Comparison of ENCODE assay signal across 14 cellular contexts in genomic region chr7:27263781-27264180, GRCh38. TPM values are rescaled to one million over a fixed set of nuclear protein-coding genes. Genes with fewer than 3 reads are reported as not detected.
DNase-seq lines count a peak whose midpoint lies in the region; ATAC-seq, FAIRE-seq and TF ChIP-seq lines count a peak whose summit lies in the region.
"Had no signal": no experiment of that assay in that cellular context is flagged by ENCODE, and none has a peak within 500 bp of the region (broad histone marks: within the 10 kb centered on the region; RNA-seq: fewer than 3 reads in every experiment).

No MANE protein-coding gene starts in this region.

- FAIRE-seq in bronchial epithelial cell (lab: Jason Lieb, UNC) = no peak
- FAIRE-seq: A549 had no signal

- H3K27me3 Mint-ChIP-seq in Caco-2 (ENCODE audit: insufficient read depth, unreplicated experiment) = no peaks in the 10 kb centered on the region

- no peaks in the 10 kb centered on the region for H3K27me3 ChIP-seq in Caco-2 (replicated peaks; ENCODE audit: control insufficient read depth, insufficient read depth, low read length)
- no peaks in the 10 kb centered on the region for H3K27me3 ChIP-seq in bronchial epithelial cell (ENCODE audit: control insufficient read depth, insufficient read depth, low read length)

- H3K36me3 ChIP-seq in Caco-2 (ENCODE audit: control insufficient read depth, insufficient read depth, low read length) (no peaks in the 10 kb centered on the region), bronchial epithelial cell (ENCODE audit: control insufficient read depth, insufficient read depth, low read length) (no peaks in the 10 kb centered on the region)

- no peaks in the 10 kb centered on the region for H3K9me3 Mint-ChIP-seq in Caco-2 (ENCODE audit: unreplicated experiment)
- H3K9me3 Mint-ChIP-seq: CD4-positive, alpha-beta T cell had no signal

- POLR2A ChIA-PET in Caco-2 (lab: Charles Lee) = no interaction called here

- ATAC-seq in HG03175 (IDR thresholded peaks at IDR 0.05; ENCODE audit: unreplicated experiment) = no peak
- ATAC-seq: A549 had no signal

- peak overlapping the region; percentile 60 for H3K27ac Mint-ChIP-seq in Caco-2 (ENCODE audit: unreplicated experiment)
- H3K27ac Mint-ChIP-seq: CD4-positive, alpha-beta T cell had no signal

- CTCF ChIA-PET in Caco-2 (lab: Charles Lee) = interaction anchor here (0.6 to 1.0 kb wide), 2 partner anchors 137 to 343 kb away, joined by 3 to 4 read pairs; no protein-coding TSS in a partner anchor

- H3K4me3 ChIP-seq in Caco-2 (ENCODE audit: low read depth, low read length) = no peak overlapping the region
- no peak overlapping the region for H3K4me3 ChIP-seq in bronchial epithelial cell (ENCODE audit: low read depth, low read length)
- H3K4me3 ChIP-seq: A549 had no signal

- intact Hi-C loops in Caco-2 (cut with micrococcal nuclease; ENCODE audit: unreplicated experiment) = loop anchor here (5.0 kb wide), 1 partner anchor 84 kb away; no protein-coding TSS in a partner anchor

- no peak overlapping the region for H3K4me3 Mint-ChIP-seq in Caco-2 (ENCODE audit: unreplicated experiment)
- H3K4me3 Mint-ChIP-seq: CD4-positive, alpha-beta T cell had no signal

- DNase-seq in Caco-2 (peak in 1 of 2 experiments; percentile 36), HT1080 (ENCODE audit: low read depth) (peak; percentile 23), bronchial epithelial cell (ENCODE audit: low read depth) (peak; percentile 18), activated T-cell treated with anti-CD3 and anti-CD28 coated beads for 4 hours (no peak), NCI-H2107 (lab: John Stamatoyannopoulos, UW) (no peak)
- DNase-seq: AML-193; CD4-positive, alpha-beta T cell; DMS79 treated with DMSO at 0.1 percent for 48 hours; GF-D8; GOT3; H7 had no signal

- H3K4me1 Mint-ChIP-seq in Caco-2 (ENCODE audit: low read depth, unreplicated experiment) = peaks cover 39% of the 10 kb centered on the region

- no peak for TF ChIP-seq CTCF in Caco-2 (IDR thresholded peaks at IDR 0.05; ENCODE audit: insufficient read depth in 1 of 2, low read depth in 1 of 2, low read length in 1 of 2, severe bottlenecking in 1 of 2, unreplicated experiment in 1 of 2)
- no peak for TF ChIP-seq CTCF in bronchial epithelial cell (IDR thresholded peaks at IDR 0.05; ENCODE audit: insufficient read depth, low read length, severe bottlenecking)

- H3K4me1 ChIP-seq in Caco-2 = peaks cover 33% of the 10 kb centered on the region
- H3K4me1 ChIP-seq: A549 had no signal

- H3K9me3 ChIP-seq in Caco-2 = no peaks in the 10 kb centered on the region
- H3K9me3 ChIP-seq: A549 had no signal

- H3K36me3 Mint-ChIP-seq in Caco-2 (ENCODE audit: insufficient read depth, unreplicated experiment) = no peaks in the 10 kb centered on the region

- BruUV-seq in Caco-2 (replicated peaks; lab: Mats Ljungman, UMichigan) = no TSS peak

RNA-seq across cellular contexts. Expression of gene EVX1, which starts 21.2 kb away (rescaled TPM):
- total RNA-seq in Caco-2 (2022) = not detected in 2 replicates
- not detected in 2 replicates for total RNA-seq in HT1080 (2014; rRNA removed; shearing (Covaris generic))
- polyA plus RNA-seq in HT1080 (2015; cell fraction: cytosol; rRNA removed) = not detected in 2 replicates
- polyA plus RNA-seq in HT1080 (2015; cell fraction: nucleus; rRNA removed) = not detected in 2 replicates
- not detected in 2 replicates for total RNA-seq in bronchial epithelial cell
- total RNA-seq: H7 had no signal
- polyA plus RNA-seq: BJ had no signal

Comparison
In these comparisons a context has a peak if more than half of its experiments do, and no peak if none do; other contexts are left out.
1. DNase-seq: peak in HT1080 (single experiment) and bronchial epithelial cell (single experiment); none in activated T-cell treated with anti-CD3 and anti-CD28 coated beads for 4 hours (single experiment) and NCI-H2107 (single experiment).